ENCODE assay signal across 1 cellular context in genomic region chr2:46180189-46180588, GRCh38.
TF ChIP-seq lines count a peak whose summit lies in the region.

No MANE protein-coding gene starts in this region.

TF ChIP-seq in SK-N-SH treated with all-trans-retinoic acid at 6 μM for 48 hours, 23 proteins besides CTCF, POLR2A, EP300 and RAD21 (continued from another document):
- TF ChIP-seq TSHZ2 (CRISPR knock-in tag; IDR thresholded peaks at IDR 0.05) (no peak), OSR1 (CRISPR knock-in tag; IDR thresholded peaks at IDR 0.05) (no peak)
